Comparison of ENCODE assay signal across 1 cellular context in genomic region chr9:136075881-136076678, GRCh38.
TF ChIP-seq lines count a peak whose summit lies in the region.

No MANE protein-coding gene starts in this region.

TF ChIP-seq in IMR-90, 13 proteins besides CTCF, POLR2A, EP300 and RAD21:
- TF ChIP-seq MXI1 (IDR thresholded peaks at IDR 0.05; ENCODE audit: borderline replicate concordance, low read depth, low read length): no peak
- no peak for TF ChIP-seq USF2 (IDR thresholded peaks at IDR 0.05; ENCODE audit: low read depth, low read length)
- TF ChIP-seq ELK1 (IDR thresholded peaks at IDR 0.05; ENCODE audit: borderline replicate concordance, low read depth, low read length): no peak
- no peak for TF ChIP-seq NFE2L2 (IDR thresholded peaks at IDR 0.05; ENCODE audit: low read depth, low read length)
- no peak for TF ChIP-seq FOS (IDR thresholded peaks at IDR 0.05; ENCODE audit: low read depth, low read length)
- TF ChIP-seq MAFK (IDR thresholded peaks at IDR 0.05; ENCODE audit: low read depth, low read length): no peak
- TF ChIP-seq CHD1 (IDR thresholded peaks at IDR 0.05; ENCODE audit: low read depth, low read length): no peak
- no peak for TF ChIP-seq RFX5 (IDR thresholded peaks at IDR 0.05; ENCODE audit: low read depth, low read length)
- TF ChIP-seq MAZ (IDR thresholded peaks at IDR 0.05; ENCODE audit: borderline replicate concordance, low read depth, low read length): no peak
- no peak for TF ChIP-seq SMC3 (IDR thresholded peaks at IDR 0.05; ENCODE audit: low read depth, low read length)
- TF ChIP-seq CEBPB (IDR thresholded peaks at IDR 0.05; ENCODE audit: low read depth, low read length): no peak
- TF ChIP-seq RCOR1 (IDR thresholded peaks at IDR 0.05; ENCODE audit: insufficient replicate concordance, low read length): no peak
- TF ChIP-seq BHLHE40 (IDR thresholded peaks at IDR 0.05; ENCODE audit: low read depth, low read length): no peak
